Comparison of ENCODE assay signal across 1 cellular context in the genomic region with DNA sequence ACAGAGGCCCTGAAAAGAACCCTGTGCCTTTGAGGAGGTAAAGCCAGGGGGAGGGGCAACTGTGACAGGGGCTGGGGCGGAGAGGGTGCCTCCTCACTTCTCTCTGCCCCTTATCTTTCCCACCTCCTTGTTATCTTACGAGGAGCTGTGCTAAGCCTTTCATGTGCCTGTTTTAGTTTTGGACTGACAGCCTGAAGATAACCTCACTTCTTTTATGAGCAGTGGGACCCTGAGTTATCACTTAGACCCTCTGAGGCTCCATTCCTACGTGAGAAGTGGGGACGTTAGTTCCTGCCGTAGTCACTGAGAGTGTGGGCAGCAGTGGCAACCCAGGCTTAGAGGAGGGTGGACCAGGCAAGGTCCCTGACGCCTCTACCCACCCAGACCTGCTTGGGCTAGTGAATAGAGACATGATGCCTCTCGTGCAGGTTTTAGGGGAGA.
TF ChIP-seq lines count a peak whose summit lies in the region.

No MANE protein-coding gene starts in this region.

TF ChIP-seq in K562, 482 proteins besides CTCF, POLR2A, EP300 and RAD21 (continued from another document):
- TF ChIP-seq, protein P1, sequence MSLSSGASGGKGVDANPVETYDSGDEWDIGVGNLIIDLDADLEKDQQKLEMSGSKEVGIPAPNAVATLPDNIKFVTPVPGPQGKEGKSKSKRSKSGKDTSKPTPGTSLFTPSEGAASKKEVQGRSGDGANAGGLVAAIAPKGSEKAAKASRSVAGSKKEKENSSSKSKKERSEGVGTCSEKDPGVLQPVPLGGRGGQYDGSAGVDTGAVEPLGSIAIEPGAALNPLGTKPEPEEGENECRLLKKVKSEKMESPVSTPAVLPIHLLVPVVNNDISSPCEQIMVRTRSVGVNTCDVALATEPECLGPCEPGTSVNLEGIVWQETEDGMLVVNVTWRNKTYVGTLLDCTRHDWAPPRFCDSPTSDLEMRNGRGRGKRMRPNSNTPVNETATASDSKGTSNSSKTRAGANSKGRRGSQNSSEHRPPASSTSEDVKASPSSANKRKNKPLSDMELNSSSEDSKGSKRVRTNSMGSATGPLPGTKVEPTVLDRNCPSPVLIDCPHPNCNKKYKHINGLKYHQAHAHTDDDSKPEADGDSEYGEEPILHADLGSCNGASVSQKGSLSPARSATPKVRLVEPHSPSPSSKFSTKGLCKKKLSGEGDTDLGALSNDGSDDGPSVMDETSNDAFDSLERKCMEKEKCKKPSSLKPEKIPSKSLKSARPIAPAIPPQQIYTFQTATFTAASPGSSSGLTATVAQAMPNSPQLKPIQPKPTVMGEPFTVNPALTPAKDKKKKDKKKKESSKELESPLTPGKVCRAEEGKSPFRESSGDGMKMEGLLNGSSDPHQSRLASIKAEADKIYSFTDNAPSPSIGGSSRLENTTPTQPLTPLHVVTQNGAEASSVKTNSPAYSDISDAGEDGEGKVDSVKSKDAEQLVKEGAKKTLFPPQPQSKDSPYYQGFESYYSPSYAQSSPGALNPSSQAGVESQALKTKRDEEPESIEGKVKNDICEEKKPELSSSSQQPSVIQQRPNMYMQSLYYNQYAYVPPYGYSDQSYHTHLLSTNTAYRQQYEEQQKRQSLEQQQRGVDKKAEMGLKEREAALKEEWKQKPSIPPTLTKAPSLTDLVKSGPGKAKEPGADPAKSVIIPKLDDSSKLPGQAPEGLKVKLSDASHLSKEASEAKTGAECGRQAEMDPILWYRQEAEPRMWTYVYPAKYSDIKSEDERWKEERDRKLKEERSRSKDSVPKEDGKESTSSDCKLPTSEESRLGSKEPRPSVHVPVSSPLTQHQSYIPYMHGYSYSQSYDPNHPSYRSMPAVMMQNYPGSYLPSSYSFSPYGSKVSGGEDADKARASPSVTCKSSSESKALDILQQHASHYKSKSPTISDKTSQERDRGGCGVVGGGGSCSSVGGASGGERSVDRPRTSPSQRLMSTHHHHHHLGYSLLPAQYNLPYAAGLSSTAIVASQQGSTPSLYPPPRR (CRISPR knock-in tag; IDR thresholded peaks at IDR 0.05; ENCODE audit: borderline replicate concordance) = no peak
- no peak for TF ChIP-seq PRDM10 (IDR thresholded peaks at IDR 0.05; ENCODE audit: partially characterized antibody)
- no peak for TF ChIP-seq RBM34 (IDR thresholded peaks at IDR 0.05; ENCODE audit: borderline replicate concordance, insufficient read depth, low read length)
- TF ChIP-seq STAT5A (IDR thresholded peaks at IDR 0.05; ENCODE audit: borderline replicate concordance, low read length) = peak; percentile 94
- TF ChIP-seq, protein P2, sequence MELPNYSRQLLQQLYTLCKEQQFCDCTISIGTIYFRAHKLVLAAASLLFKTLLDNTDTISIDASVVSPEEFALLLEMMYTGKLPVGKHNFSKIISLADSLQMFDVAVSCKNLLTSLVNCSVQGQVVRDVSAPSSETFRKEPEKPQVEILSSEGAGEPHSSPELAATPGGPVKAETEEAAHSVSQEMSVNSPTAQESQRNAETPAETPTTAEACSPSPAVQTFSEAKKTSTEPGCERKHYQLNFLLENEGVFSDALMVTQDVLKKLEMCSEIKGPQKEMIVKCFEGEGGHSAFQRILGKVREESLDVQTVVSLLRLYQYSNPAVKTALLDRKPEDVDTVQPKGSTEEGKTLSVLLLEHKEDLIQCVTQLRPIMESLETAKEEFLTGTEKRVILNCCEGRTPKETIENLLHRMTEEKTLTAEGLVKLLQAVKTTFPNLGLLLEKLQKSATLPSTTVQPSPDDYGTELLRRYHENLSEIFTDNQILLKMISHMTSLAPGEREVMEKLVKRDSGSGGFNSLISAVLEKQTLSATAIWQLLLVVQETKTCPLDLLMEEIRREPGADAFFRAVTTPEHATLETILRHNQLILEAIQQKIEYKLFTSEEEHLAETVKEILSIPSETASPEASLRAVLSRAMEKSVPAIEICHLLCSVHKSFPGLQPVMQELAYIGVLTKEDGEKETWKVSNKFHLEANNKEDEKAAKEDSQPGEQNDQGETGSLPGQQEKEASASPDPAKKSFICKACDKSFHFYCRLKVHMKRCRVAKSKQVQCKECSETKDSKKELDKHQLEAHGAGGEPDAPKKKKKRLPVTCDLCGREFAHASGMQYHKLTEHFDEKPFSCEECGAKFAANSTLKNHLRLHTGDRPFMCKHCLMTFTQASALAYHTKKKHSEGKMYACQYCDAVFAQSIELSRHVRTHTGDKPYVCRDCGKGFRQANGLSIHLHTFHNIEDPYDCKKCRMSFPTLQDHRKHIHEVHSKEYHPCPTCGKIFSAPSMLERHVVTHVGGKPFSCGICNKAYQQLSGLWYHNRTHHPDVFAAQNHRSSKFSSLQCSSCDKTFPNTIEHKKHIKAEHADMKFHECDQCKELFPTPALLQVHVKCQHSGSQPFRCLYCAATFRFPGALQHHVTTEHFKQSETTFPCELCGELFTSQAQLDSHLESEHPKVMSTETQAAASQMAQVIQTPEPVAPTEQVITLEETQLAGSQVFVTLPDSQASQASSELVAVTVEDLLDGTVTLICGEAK (IDR thresholded peaks at IDR 0.05) = no peak
- TF ChIP-seq, protein P2 (CRISPR knock-in tag; IDR thresholded peaks at IDR 0.05) = no peak
- TF ChIP-seq MYBL2 (IDR thresholded peaks at IDR 0.05; ENCODE audit: low read depth) = no peak
- no peak for TF ChIP-seq MYBL2 (CRISPR knock-in tag; IDR thresholded peaks at IDR 0.05; ENCODE audit: borderline replicate concordance)
- TF ChIP-seq KHSRP (IDR thresholded peaks at IDR 0.05) = peak; percentile 43; the same call in 1 of the 2 replicates
- TF ChIP-seq GATA2 (CRISPR knock-in tag; IDR thresholded peaks at IDR 0.05) = peak; percentile 93
- no peak for TF ChIP-seq ZNF224 (CRISPR knock-in tag; IDR thresholded peaks at IDR 0.05)
- TF ChIP-seq JUND (IDR thresholded peaks at IDR 0.05; ENCODE audit: borderline replicate concordance, low read depth, low read length) = peak; percentile 66
- peak; percentile 43; the same call in 1 of the 3 replicates for TF ChIP-seq JUND (tag; IDR thresholded peaks at IDR 0.05; ENCODE audit: borderline replicate concordance, low read depth, low read length)
- TF ChIP-seq ERF (CRISPR knock-in tag; IDR thresholded peaks at IDR 0.05) = no peak
- TF ChIP-seq, protein P3, sequence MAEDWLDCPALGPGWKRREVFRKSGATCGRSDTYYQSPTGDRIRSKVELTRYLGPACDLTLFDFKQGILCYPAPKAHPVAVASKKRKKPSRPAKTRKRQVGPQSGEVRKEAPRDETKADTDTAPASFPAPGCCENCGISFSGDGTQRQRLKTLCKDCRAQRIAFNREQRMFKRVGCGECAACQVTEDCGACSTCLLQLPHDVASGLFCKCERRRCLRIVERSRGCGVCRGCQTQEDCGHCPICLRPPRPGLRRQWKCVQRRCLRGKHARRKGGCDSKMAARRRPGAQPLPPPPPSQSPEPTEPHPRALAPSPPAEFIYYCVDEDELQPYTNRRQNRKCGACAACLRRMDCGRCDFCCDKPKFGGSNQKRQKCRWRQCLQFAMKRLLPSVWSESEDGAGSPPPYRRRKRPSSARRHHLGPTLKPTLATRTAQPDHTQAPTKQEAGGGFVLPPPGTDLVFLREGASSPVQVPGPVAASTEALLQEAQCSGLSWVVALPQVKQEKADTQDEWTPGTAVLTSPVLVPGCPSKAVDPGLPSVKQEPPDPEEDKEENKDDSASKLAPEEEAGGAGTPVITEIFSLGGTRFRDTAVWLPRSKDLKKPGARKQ (CRISPR knock-in tag; IDR thresholded peaks at IDR 0.05) = no peak
